15 cellular contexts compared by ENCODE assay signal in genomic region chr10:1662361-1663025, GRCh38.
DNase-seq lines count a peak whose midpoint lies in the region; ATAC-seq and TF ChIP-seq lines count a peak whose summit lies in the region.
"Had no signal": no experiment of that assay in that cellular context is flagged by ENCODE, and none has a peak within 500 bp of the region (broad histone marks: within the 10 kb centered on the region; RNA-seq: fewer than 3 reads in every experiment).

No MANE protein-coding gene starts in this region.

- no peak overlapping the region for H3K18ac ChIP-seq in mesendoderm (ENCODE audit: low read length)

- H3K56ac ChIP-seq in mesendoderm (ENCODE audit: low read length), result no peak overlapping the region

- no peak overlapping the region for H4K5ac ChIP-seq in mesendoderm (ENCODE audit: low read length)

- H3F3A ChIP-seq in DOHH2 (ENCODE audit: control insufficient read depth, insufficient read depth) (no peaks in the 10 kb centered on the region), SU-DHL-6 (ENCODE audit: insufficient read depth) (no peaks in the 10 kb centered on the region), GM23338 (replicated peaks; ENCODE audit: low read depth) (no peaks in the 10 kb centered on the region)

- H3K4ac ChIP-seq in mesendoderm (ENCODE audit: low read depth, low read length), result no peak overlapping the region

- H4K20me1 ChIP-seq in DOHH2 (ENCODE audit: control insufficient read depth, insufficient read depth, low read depth, low read length), result no peaks in the 10 kb centered on the region
- no peaks in the 10 kb centered on the region for H4K20me1 ChIP-seq in SU-DHL-6 (ENCODE audit: low read depth, low read length)
- H4K20me1 ChIP-seq in GM23338 (replicated peaks; ENCODE audit: insufficient read depth), result no peaks in the 10 kb centered on the region

- intact Hi-C loops in esophagus muscularis mucosa (cut with DNase I), result no loop called here

- H2BK5ac ChIP-seq in mesendoderm (ENCODE audit: low read length), result no peak overlapping the region

- peak overlapping the region; percentile 56 for H3K4me3 ChIP-seq in DOHH2 (ENCODE audit: low read length)
- no peak overlapping the region for H3K4me3 ChIP-seq in SU-DHL-6 (ENCODE audit: insufficient read depth, low read length, poor library complexity, severe bottlenecking)
- H3K4me3 ChIP-seq in GM23338, result no peak overlapping the region
- H3K4me3 ChIP-seq in esophagus muscularis mucosa, result no peak overlapping the region
- no peak overlapping the region for H3K4me3 ChIP-seq in mesendoderm (ENCODE audit: low read length)
- H3K4me3 ChIP-seq: gastroesophageal sphincter had no signal

- H3K36me3 Mint-ChIP-seq in GM23338 (ENCODE audit: low read depth), result peaks cover 9% of the 10 kb centered on the region; the same call in 2 of the 3 replicates
- H3K36me3 Mint-ChIP-seq in activated T-cell treated with anti-CD3 and anti-CD28 coated beads, Interleukin-2, amount 50 U/mL, for 4 hours (ENCODE audit: insufficient read depth), result no peaks in the 10 kb centered on the region
- H3K36me3 Mint-ChIP-seq: naive thymus-derived CD8-positive, alpha-beta T cell had no signal

- peaks cover 12% of the 10 kb centered on the region for H3K9me3 Mint-ChIP-seq in GM23338
- no peaks in the 10 kb centered on the region for H3K9me3 Mint-ChIP-seq in activated T-cell treated with anti-CD3 and anti-CD28 coated beads, Interleukin-2, amount 50 U/mL, for 4 hours
- H3K9me3 Mint-ChIP-seq: naive thymus-derived CD8-positive, alpha-beta T cell; stimulated activated naive CD8-positive, alpha-beta T cell treated with anti-CD3 and anti-CD28 coated beads, Interleukin-15, Interleukin-2, amounts not matched to agents 100 ng/mL and 50 ng/mL, for 24 hours had no signal

- H3K9me3 ChIP-seq in DOHH2 (ENCODE audit: control insufficient read depth, insufficient read depth, low read length) (no peaks in the 10 kb centered on the region), SU-DHL-6 (ENCODE audit: insufficient read depth, low read length) (no peaks in the 10 kb centered on the region), esophagus muscularis mucosa (no peaks in the 10 kb centered on the region)
- H3K9me3 ChIP-seq: gastroesophageal sphincter had no signal

- no peak overlapping the region for H2BK15ac ChIP-seq in mesendoderm (replicated peaks; ENCODE audit: low read depth)

- TF ChIP-seq POLR2A in esophagus muscularis mucosa (IDR thresholded peaks at IDR 0.05; ENCODE audit: low read depth), result no peak

- ATAC-seq in GM19452 (IDR thresholded peaks at IDR 0.05; ENCODE audit: unreplicated experiment) (peak; percentile 32), HG02885 (IDR thresholded peaks at IDR 0.05; ENCODE audit: poor library complexity, unreplicated experiment) (peak; percentile 19), GM23338 (no peak)
- ATAC-seq in activated T-cell treated with anti-CD3 and anti-CD28 coated beads, Interleukin-2, amount 50 U/mL, for 4 hours, result no peak
- ATAC-seq: gastroesophageal sphincter had no signal

- H3K27me3 ChIP-seq in DOHH2 (ENCODE audit: control insufficient read depth, low read length) (peaks cover 50% of the 10 kb centered on the region), SU-DHL-6 (ENCODE audit: low read length) (no peaks in the 10 kb centered on the region), GM23338 (ENCODE audit: insufficient read depth) (no peaks in the 10 kb centered on the region), esophagus muscularis mucosa (peaks cover 0 to 47% (median 0%) of the 10 kb centered on the region in 4 donors), mesendoderm (ENCODE audit: insufficient read depth, low read length, poor library complexity) (no peaks in the 10 kb centered on the region)

- H3K36me3 ChIP-seq in DOHH2 (ENCODE audit: control insufficient read depth, low read length) (no peaks in the 10 kb centered on the region), SU-DHL-6 (ENCODE audit: low read length) (no peaks in the 10 kb centered on the region), GM23338 (ENCODE audit: insufficient read depth) (0 out of 2 replicates have a peak, but pooled peaks cover 4% of the 10 kb centered on the region), esophagus muscularis mucosa (no peaks in the 10 kb centered on the region), mesendoderm (ENCODE audit: control insufficient read depth, insufficient read depth, low read length) (no peaks in the 10 kb centered on the region)
- H3K36me3 ChIP-seq: gastroesophageal sphincter had no signal

- DNase-seq in GM23338 (ENCODE audit: low spot score) (no peak), esophagus muscularis mucosa (ENCODE audit: extremely low spot score) (no peak), mesendoderm (no peak)
- DNase-seq in activated T-cell treated with anti-CD3 and anti-CD28 coated beads, Interleukin-2, amount 50 U/mL, for 4 hours, result no peak
- DNase-seq: activated naive CD4-positive, alpha-beta T cell treated with Interleukin-2 at 50 U/mL for 16 hours; stimulated activated CD4-positive, alpha-beta T cell treated with anti-CD3 and anti-CD28 coated beads, Interleukin-4, amount 100 ng/mL, for 24 hours; T1000 had no signal

- H3K23ac ChIP-seq in mesendoderm (ENCODE audit: low read length), result no peak overlapping the region

- H3K9ac ChIP-seq in SU-DHL-6 (ENCODE audit: low read length) (peak overlapping the region; percentile 8; the same call in 1 of the 2 replicates), mesendoderm (ENCODE audit: low read length) (no peak overlapping the region)

- TF ChIP-seq EP300 in esophagus muscularis mucosa (IDR thresholded peaks at IDR 0.05), result no peak

- H3K4me1 Mint-ChIP-seq in GM23338, result peaks cover 30% of the 10 kb centered on the region
- peaks cover 3% of the 10 kb centered on the region for H3K4me1 Mint-ChIP-seq in activated T-cell treated with anti-CD3 and anti-CD28 coated beads, Interleukin-2, amount 50 U/mL, for 4 hours (ENCODE audit: low read depth)
- H3K4me1 Mint-ChIP-seq: endodermal cell had no signal

- H3K27ac Mint-ChIP-seq in GM23338, result no peak overlapping the region
- H3K27ac Mint-ChIP-seq: endodermal cell; naive thymus-derived CD8-positive, alpha-beta T cell had no signal

- no peak overlapping the region for H2AK5ac ChIP-seq in mesendoderm (ENCODE audit: low read length)

- H3K27ac ChIP-seq in DOHH2 (ENCODE audit: low read depth, low read length), result no peak overlapping the region
- no peak overlapping the region for H3K27ac ChIP-seq in SU-DHL-6 (ENCODE audit: low read depth, low read length)
- H3K27ac ChIP-seq in GM23338 (ENCODE audit: low read depth), result no peak overlapping the region
- no peak overlapping the region for H3K27ac ChIP-seq in esophagus muscularis mucosa (replicated peaks in 1 of 4)
- H3K27ac ChIP-seq in mesendoderm (ENCODE audit: low read depth, low read length), result no peak overlapping the region
- H3K27ac ChIP-seq: gastroesophageal sphincter had no signal

- H2AFZ ChIP-seq in SU-DHL-6 (ENCODE audit: low read depth, low read length, severe bottlenecking) (no peak overlapping the region), GM23338 (no peak overlapping the region)

- TF ChIP-seq CTCF in DOHH2 (IDR thresholded peaks at IDR 0.05; ENCODE audit: low read depth, low read length, poor library complexity, severe bottlenecking) (no peak), SU-DHL-6 (IDR thresholded peaks at IDR 0.05; ENCODE audit: insufficient read depth, low read length, poor library complexity, severe bottlenecking) (no peak), GM23338 (conservative IDR thresholded peaks at IDR 0.05; ENCODE audit: low read depth in 2 of 2) (no peak), esophagus muscularis mucosa (IDR thresholded peaks at IDR 0.05) (no peak)

- peaks cover 35% of the 10 kb centered on the region for H3K4me1 ChIP-seq in DOHH2 (ENCODE audit: control insufficient read depth, low read length)
- H3K4me1 ChIP-seq in GM23338 (ENCODE audit: insufficient read depth), result peaks cover 8% of the 10 kb centered on the region
- H3K4me1 ChIP-seq in esophagus muscularis mucosa, result no peaks in the 10 kb centered on the region
- H3K4me1 ChIP-seq in mesendoderm (ENCODE audit: control insufficient read depth, low read depth, low read length), result no peaks in the 10 kb centered on the region
- H3K4me1 ChIP-seq: gastroesophageal sphincter had no signal

- H3K79me1 ChIP-seq in mesendoderm (ENCODE audit: low read length), result no peaks in the 10 kb centered on the region

- H3K79me2 ChIP-seq in DOHH2 (ENCODE audit: control insufficient read depth, low read length) (no peaks in the 10 kb centered on the region), SU-DHL-6 (ENCODE audit: insufficient read depth, low read length) (no peaks in the 10 kb centered on the region), GM23338 (replicated peaks; ENCODE audit: insufficient read depth) (no peaks in the 10 kb centered on the region), mesendoderm (ENCODE audit: control insufficient read depth, insufficient read depth, low read length) (no peaks in the 10 kb centered on the region)

- 79% methylated on average over 22 of the region's 23 CpGs for WGBS in esophagus muscularis mucosa
- WGBS in mesendoderm (ENCODE audit: extremely low coverage, insufficient coverage, low lambda C conversion rate), result no CpG with 5 or more reads among the region's 23 CpGs

- H2BK120ac ChIP-seq in mesendoderm (ENCODE audit: low read depth, low read length), result no peak overlapping the region

- H4K8ac ChIP-seq in mesendoderm (ENCODE audit: low read depth, low read length), result no peak overlapping the region

- H3K4me3 Mint-ChIP-seq in GM23338, result no peak overlapping the region
- no peak overlapping the region for H3K4me3 Mint-ChIP-seq in activated T-cell treated with anti-CD3 and anti-CD28 coated beads, Interleukin-2, amount 50 U/mL, for 4 hours
- H3K4me3 Mint-ChIP-seq: endodermal cell; stimulated activated naive CD8-positive, alpha-beta T cell treated with anti-CD3 and anti-CD28 coated beads, Interleukin-15, Interleukin-2, amounts not matched to agents 100 ng/mL and 50 ng/mL, for 24 hours had no signal

- peaks cover 7% of the 10 kb centered on the region for H3K27me3 Mint-ChIP-seq in GM23338 (ENCODE audit: insufficient read depth, low read depth, poor library complexity)
- peaks cover 18% of the 10 kb centered on the region for H3K27me3 Mint-ChIP-seq in activated T-cell treated with anti-CD3 and anti-CD28 coated beads, Interleukin-2, amount 50 U/mL, for 4 hours (ENCODE audit: low read depth)

- H3K4me2 ChIP-seq in DOHH2 (ENCODE audit: low read length), result peak overlapping the region; percentile 67
- H3K4me2 ChIP-seq in SU-DHL-6 (ENCODE audit: low read depth, low read length, poor library complexity, severe bottlenecking), result peak overlapping the region; percentile 26
- H3K4me2 ChIP-seq in GM23338, result no peak overlapping the region
- no peak overlapping the region for H3K4me2 ChIP-seq in mesendoderm (ENCODE audit: low read length)

- H3K9me2 ChIP-seq in DOHH2 (replicated peaks; ENCODE audit: control insufficient read depth, low read length) (no peaks in the 10 kb centered on the region), SU-DHL-6 (replicated peaks; ENCODE audit: insufficient read depth, low read length) (no peaks in the 10 kb centered on the region), GM23338 (ENCODE audit: insufficient read depth) (no peaks in the 10 kb centered on the region)

TF ChIP-seq in GM23338, 12 proteins besides CTCF, POLR2A, EP300 and RAD21 (continues in another document):
- TF ChIP-seq STAT1 (IDR thresholded peaks at IDR 0.05; ENCODE audit: unreplicated experiment) (no peak), ZNF114 (CRISPR knock-in tag; IDR thresholded peaks at IDR 0.05) (no peak)

Comparison
In these comparisons a context has a peak if more than half of its experiments do, and no peak if none do; other contexts are left out.
1. H3K4me2 ChIP-seq: peak in DOHH2 (single experiment) and SU-DHL-6 (single experiment); none in GM23338 (single experiment) and mesendoderm (single experiment).
2. ATAC-seq: peak in GM19452 (single experiment) and HG02885 (single experiment); none in GM23338 (single experiment) and activated T-cell treated with anti-CD3 and anti-CD28 coated beads, Interleukin-2, amount 50 U/mL, for 4 hours (0 of 2).